In the genomic region with DNA sequence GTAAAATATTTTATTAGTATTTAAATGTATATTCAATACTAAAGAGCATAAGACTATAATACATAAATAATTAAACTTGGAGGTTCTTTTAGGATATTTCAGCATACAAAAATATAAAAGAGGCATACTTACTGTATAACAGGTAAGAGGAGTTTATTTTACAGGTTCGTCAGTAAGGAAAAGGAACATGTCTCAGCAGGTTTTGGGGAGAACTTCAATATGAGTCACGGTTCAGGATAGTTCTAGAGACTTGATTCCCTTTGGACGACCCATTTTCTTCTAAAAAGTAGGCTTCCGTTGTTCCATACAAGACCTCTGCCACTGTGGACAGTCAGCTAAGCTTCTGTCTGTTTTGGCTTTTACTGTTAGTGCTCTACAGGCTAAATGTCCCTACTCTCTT, we compare ENCODE assay signal across 16 cellular contexts.
DNase-seq lines count a peak whose midpoint lies in the region; ATAC-seq, FAIRE-seq and TF ChIP-seq lines count a peak whose summit lies in the region.
"Had no signal": no experiment of that assay in that cellular context is flagged by ENCODE, and none has a peak within 500 bp of the region (broad histone marks: within the 10 kb centered on the region; RNA-seq: fewer than 3 reads in every experiment).

No MANE protein-coding gene starts in this region.

- no peak overlapping the region for H4K5ac ChIP-seq in H1 (ENCODE audit: insufficient read length, low read depth, low read length)

- TF ChIP-seq RAD21 in HCT116 (IDR thresholded peaks at IDR 0.05; ENCODE audit: low read depth) = no peak
- no peak for TF ChIP-seq RAD21 in H1 (IDR thresholded peaks at IDR 0.05 in 1 of 2, conservative IDR thresholded peaks at IDR 0.05 in 1 of 2; ENCODE audit: low read depth in 2 of 2, low read length in 2 of 2)

- ATAC-seq in HCT116 (no peak), HG03196 (IDR thresholded peaks at IDR 0.05; ENCODE audit: unreplicated experiment) (no peak)

- H4K8ac ChIP-seq in H1 (ENCODE audit: extremely low read depth, insufficient read depth, low read length) = no peak overlapping the region

- H3K79me2 ChIP-seq in HCT116 (ENCODE audit: insufficient read depth, low read length) = no peaks in the 10 kb centered on the region
- no peaks in the 10 kb centered on the region for H3K79me2 ChIP-seq in H1 (ENCODE audit: control insufficient read depth in 1 of 2, insufficient read depth in 2 of 2, low read length in 2 of 2)
- H3K79me2 ChIP-seq in keratinocyte (ENCODE audit: control insufficient read depth, insufficient read depth, low read length) = no peaks in the 10 kb centered on the region

- H4K20me1 ChIP-seq in HCT116 (ENCODE audit: insufficient read depth) (no peaks in the 10 kb centered on the region), H1 (replicated peaks in 1 of 2; ENCODE audit: control insufficient read depth in 1 of 2, insufficient read depth in 2 of 2, low read length in 2 of 2) (no peaks in the 10 kb centered on the region), keratinocyte (ENCODE audit: control insufficient read depth, extremely low read depth, insufficient read depth, low read length) (no peaks in the 10 kb centered on the region)
- H4K20me1 ChIP-seq: BLaER1 had no signal

- intact Hi-C loops in HCT116 (cut with micrococcal nuclease) = no loop called here

- H2BK12ac ChIP-seq in H1 (ENCODE audit: low read depth, low read length) = no peak overlapping the region

- CTCF ChIA-PET in HCT116 (lab: Charles Lee) (no interaction called here), RWPE1 (lab: Yijun Ruan, JAX) (interaction anchor here (0.7 kb wide), 1 partner anchor 215 kb away, joined by 3 read pairs; no protein-coding TSS in a partner anchor), H1 (lab: Charles Lee; ENCODE audit: partially characterized antibody) (interaction anchor here (0.7 kb wide), 1 partner anchor 17 kb away, joined by 3 read pairs; no protein-coding TSS in a partner anchor)

- no TSS peak for BruUV-seq in HCT116 (replicated peaks; lab: Mats Ljungman, UMichigan)

- H3K36me3 ChIP-seq in HCT116 (ENCODE audit: control insufficient read depth in 1 of 2, insufficient read depth in 2 of 2, low read length in 2 of 2) (no peaks in the 10 kb centered on the region), H1 (ENCODE audit: control insufficient read depth in 2 of 4, insufficient read depth in 4 of 4, low read length in 3 of 4) (no peaks in the 10 kb centered on the region; a peak in 1 of 8 replicates), keratinocyte (ENCODE audit: control insufficient read depth in 2 of 2, extremely low read depth in 1 of 2, insufficient read depth in 2 of 2, low read length in 2 of 2) (no peaks in the 10 kb centered on the region)
- H3K36me3 ChIP-seq: BLaER1 had no signal

- DNase-seq in HCT116 (ENCODE audit: low read depth, low spot score) (no peak), RWPE1 (ENCODE audit: low spot score) (peak; percentile 28), H1 (ENCODE audit: low read depth in 1 of 2, low spot score in 2 of 2) (no peak), keratinocyte (ENCODE audit: low read depth, low spot score) (peak; percentile 55), germinal center (ENCODE audit: low spot score) (no peak), NCI-H345 (lab: John Stamatoyannopoulos, UW) (no peak)
- DNase-seq: 8988T; AML-193; Caco-2; CD8-positive, alpha-beta memory T cell; DND-41; GDM1; HCEC 1CT had no signal

- no peak overlapping the region for H3K9ac ChIP-seq in HCT116 (ENCODE audit: low read length)
- H3K9ac ChIP-seq in H1 (replicated peaks in 1 of 4; ENCODE audit: extremely low read depth in 1 of 4, low read depth in 3 of 4, low read length in 3 of 4) = no peak overlapping the region
- no peak overlapping the region for H3K9ac ChIP-seq in keratinocyte (ENCODE audit: control insufficient read depth, extremely low read depth, insufficient read depth, low read length)
- H3K9ac ChIP-seq: BLaER1 had no signal

- no peak for FAIRE-seq in H1 (lab: Jason Lieb, UNC)
- FAIRE-seq in keratinocyte (lab: Jason Lieb, UNC) = peak; percentile 75
- FAIRE-seq: GM12892 had no signal

- H3K9me2 ChIP-seq in HCT116 (ENCODE audit: insufficient read depth) = no peaks in the 10 kb centered on the region

- H3K56ac ChIP-seq in H1 (replicated peaks; ENCODE audit: insufficient read length, low read depth, low read length) = no peak overlapping the region

- H3K27me3 ChIP-seq in HCT116 (ENCODE audit: insufficient read depth, low read length) (no peaks in the 10 kb centered on the region), H1 (replicated peaks in 1 of 4; ENCODE audit: control insufficient read depth in 3 of 4, extremely low read depth in 1 of 4, insufficient read depth in 3 of 4, low read length in 3 of 4) (peaks cover 0 to 2% (median 0%) of the 10 kb centered on the region in 4 experiments; a peak in 1 of 7 replicates), keratinocyte (ENCODE audit: control insufficient read depth, extremely low read depth, insufficient read depth, low read length) (no peaks in the 10 kb centered on the region)
- H3K27me3 ChIP-seq: BLaER1 had no signal

- RAD21 ChIA-PET in HCT116 (lab: Charles Lee; ENCODE audit: low non-redundant PET in 1 of 2, low total read pairs in 2 of 2, uncharacterized antibody in 2 of 2, unreplicated experiment in 2 of 2) = no interaction called here

- H3K79me1 ChIP-seq in H1 (ENCODE audit: low read depth, low read length) = no peaks in the 10 kb centered on the region

- dilution Hi-C loops in keratinocyte (cut with MboI; ENCODE audit: extremely low pct_ligation_motif_present, low sequenced_read_pairs) = no loop called here

- no peak overlapping the region for H2BK5ac ChIP-seq in H1 (ENCODE audit: low read depth, low read length)

- H3K23me2 ChIP-seq in H1 (ENCODE audit: low read depth, low read length) = no peaks in the 10 kb centered on the region; the same call in 1 of the 2 replicates

- H4K91ac ChIP-seq in H1 (replicated peaks; ENCODE audit: insufficient read length, low read length) = no peak overlapping the region

- H3K14ac ChIP-seq in H1 (ENCODE audit: insufficient read length) = no peak overlapping the region

- H3K9me3 ChIP-seq in HCT116 (ENCODE audit: control insufficient read depth in 1 of 2, insufficient read depth in 1 of 2, low read depth in 1 of 2, low read length in 2 of 2) (no peaks in the 10 kb centered on the region), H1 (ENCODE audit: insufficient read depth in 2 of 2, low read depth in 1 of 2, low read length in 1 of 2) (peaks cover 0 to 4% of the 10 kb centered on the region in 2 experiments; a peak in 1 of 4 replicates), keratinocyte (ENCODE audit: control insufficient read depth, low read depth, low read length) (no peaks in the 10 kb centered on the region)
- H3K9me3 ChIP-seq: BLaER1, Caco-2 had no signal

- H2BK120ac ChIP-seq in H1 (replicated peaks; ENCODE audit: low read depth, low read length) = no peak overlapping the region

- H2BK20ac ChIP-seq in H1 (ENCODE audit: low read length) = 0 out of 2 replicates have a peak overlapping the region, but pooled peaks have one; percentile 15

- H3K27ac ChIP-seq in HCT116 (ENCODE audit: low read depth, low read length) (no peak overlapping the region), RWPE1 (no peak overlapping the region), H1 (ENCODE audit: low read depth, low read length) (no peak overlapping the region), keratinocyte (ENCODE audit: control insufficient read depth, insufficient read depth, low read length) (no peak overlapping the region)
- H3K27ac ChIP-seq: BLaER1 had no signal

- TF ChIP-seq CTCF in HCT116 (IDR thresholded peaks at IDR 0.05 in 2 of 3, conservative IDR thresholded peaks at IDR 0.05 in 1 of 3; ENCODE audit: borderline replicate concordance in 1 of 3, insufficient read depth in 1 of 3, low read depth in 2 of 3, low read length in 2 of 3) = no peak
- no peak for TF ChIP-seq CTCF in RWPE1 (conservative IDR thresholded peaks at IDR 0.05; ENCODE audit: low read depth)
- no peak for TF ChIP-seq CTCF in H1 (IDR thresholded peaks at IDR 0.05; ENCODE audit: control extremely low read depth in 1 of 3, insufficient read depth in 1 of 3, low read depth in 1 of 3, low read length in 3 of 3)
- no peak for TF ChIP-seq CTCF in keratinocyte (optimal IDR thresholded peaks at IDR 0.05 in 1 of 3, IDR thresholded peaks at IDR 0.05 in 1 of 3, conservative IDR thresholded peaks at IDR 0.05 in 1 of 3; ENCODE audit: extremely low read depth in 1 of 3, insufficient read depth in 2 of 3, low read length in 3 of 3)

- H3K9me1 ChIP-seq in keratinocyte (ENCODE audit: control insufficient read depth, extremely low read depth, insufficient read depth, low read length) = no peaks in the 10 kb centered on the region

- TF ChIP-seq POLR2A in HCT116 (IDR thresholded peaks at IDR 0.05; ENCODE audit: borderline replicate concordance, extremely low read depth, insufficient read depth, insufficient read length) (no peak), H1 (IDR thresholded peaks at IDR 0.05; ENCODE audit: control extremely low read depth in 1 of 2, low read depth in 2 of 2, low read length in 2 of 2) (no peak)

- TF ChIP-seq EP300 in H1 (IDR thresholded peaks at IDR 0.05; ENCODE audit: borderline replicate concordance in 1 of 2, low read depth in 2 of 2, low read length in 2 of 2) = no peak

- H3K18ac ChIP-seq in H1 (ENCODE audit: extremely low read depth, low read length) = no peak overlapping the region

- H3K4me1 ChIP-seq in HCT116 (ENCODE audit: control insufficient read depth in 1 of 2, insufficient read depth in 2 of 2, low read length in 2 of 2) (no peaks in the 10 kb centered on the region), H1 (replicated peaks in 1 of 4; ENCODE audit: control insufficient read depth in 3 of 4, insufficient read depth in 4 of 4, low read length in 3 of 4) (no peaks in the 10 kb centered on the region), keratinocyte (ENCODE audit: control insufficient read depth, extremely low read depth, insufficient read depth, low read length) (peaks cover 26% of the 10 kb centered on the region)
- H3K4me1 ChIP-seq: Caco-2 had no signal

- no peak overlapping the region for H2BK15ac ChIP-seq in H1 (ENCODE audit: low read length)

- WGBS in H1 (ENCODE audit: extremely low coverage in 1 of 2, insufficient coverage in 1 of 2, insufficient read length in 1 of 2, insufficient replicate concordance in 2 of 2, low coverage in 1 of 2, low lambda C conversion rate in 2 of 2, missing lambda C conversion rate in 1 of 2), 2 experiments = 92% methylated on average over 4 of the region's 4 CpGs; no CpG with 5 or more reads in 1 of the 2 experiments

- H3K4ac ChIP-seq in H1 (replicated peaks; ENCODE audit: insufficient read length, low read depth, low read length) = no peak overlapping the region

- no peak overlapping the region for H3K23ac ChIP-seq in H1 (ENCODE audit: insufficient read length)

- no peak overlapping the region for H2AK5ac ChIP-seq in H1 (ENCODE audit: low read depth, low read length)

- no peak overlapping the region for H3K4me2 ChIP-seq in HCT116 (ENCODE audit: low read length)
- H3K4me2 ChIP-seq in H1 (ENCODE audit: insufficient read depth in 1 of 2, low read depth in 2 of 2, low read length in 2 of 2) = no peak overlapping the region
- no peak overlapping the region for H3K4me2 ChIP-seq in keratinocyte (ENCODE audit: control insufficient read depth, extremely low read depth, insufficient read depth, low read depth, low read length)
- H3K4me2 ChIP-seq: BLaER1 had no signal

- H3K4me3 ChIP-seq in HCT116 (replicated peaks in 1 of 2; ENCODE audit: low read depth in 1 of 2, low read length in 2 of 2) (no peak overlapping the region), H1 (ENCODE audit: extremely low read depth in 1 of 4, insufficient read depth in 2 of 4, low read depth in 3 of 4, low read length in 4 of 4) (no peak overlapping the region), keratinocyte (ENCODE audit: control insufficient read depth in 2 of 3, extremely low read depth in 1 of 3, insufficient read depth in 2 of 3, low read depth in 1 of 3, low read length in 3 of 3) (no peak overlapping the region)
- H3K4me3 ChIP-seq: BLaER1 had no signal

- H2AFZ ChIP-seq in HCT116 (ENCODE audit: low read depth, low read length, poor library complexity, severe bottlenecking) (peak overlapping the region; percentile 9), H1 (ENCODE audit: low read length) (0 out of 2 replicates have a peak overlapping the region, but pooled peaks have one; percentile 76), keratinocyte (ENCODE audit: control insufficient read depth, low read length) (no peak overlapping the region)

- POLR2A ChIA-PET in HCT116 (lab: Charles Lee) = no interaction called here
- POLR2A ChIA-PET in RWPE1 (lab: Yijun Ruan, JAX; ENCODE audit: low non-redundant PET) = no interaction called here
- POLR2A ChIA-PET in H1 (lab: Charles Lee; ENCODE audit: partially characterized antibody) = no interaction called here

Comparison
In these comparisons a context has a peak if more than half of its experiments do, and no peak if none do; other contexts are left out.
1. DNase-seq: peak in RWPE1 (single experiment) and keratinocyte (single experiment); none in HCT116 (single experiment), H1 (0 of 2), germinal center (single experiment) and NCI-H345 (single experiment).